14 cellular contexts compared by ENCODE assay signal in genomic region chr1:232901255-232901654, GRCh38. TPM values are rescaled to one million over a fixed set of nuclear protein-coding genes. Genes with fewer than 3 reads are reported as not detected.
DNase-seq lines count a peak whose midpoint lies in the region; ATAC-seq and TF ChIP-seq lines count a peak whose summit lies in the region.
"Had no signal": no experiment of that assay in that cellular context is flagged by ENCODE, and none has a peak within 500 bp of the region (broad histone marks: within the 10 kb centered on the region; RNA-seq: fewer than 3 reads in every experiment).

No MANE protein-coding gene starts in this region.

- POLR2A ChIA-PET in OCI-LY7 (lab: Charles Lee): no interaction called here

- no peak overlapping the region for H2AK5ac ChIP-seq in mesenchymal stem cell (ENCODE audit: low read length, severe bottlenecking)

- ATAC-seq in upper lobe of left lung (ENCODE audit: low FRiP score in 2 of 2) (no peak), GM19455 (IDR thresholded peaks at IDR 0.05; ENCODE audit: unreplicated experiment) (no peak), HG03159 (IDR thresholded peaks at IDR 0.05; ENCODE audit: unreplicated experiment) (no peak)
- ATAC-seq: activated CD4-positive, alpha-beta T cell treated with anti-CD3 and anti-CD28 coated beads for 36 hours; T-helper 17 cell had no signal

- no peak overlapping the region for H4K8ac ChIP-seq in mesenchymal stem cell (ENCODE audit: low read length)

- H2AFZ ChIP-seq in mammary epithelial cell (ENCODE audit: low read depth, low read length): peak overlapping the region; percentile 35
- H2AFZ ChIP-seq in OCI-LY7 (ENCODE audit: low read length): no peak overlapping the region
- no peak overlapping the region for H2AFZ ChIP-seq in mesenchymal stem cell (ENCODE audit: low read depth, low read length)

- H3K27ac ChIP-seq in mammary epithelial cell (ENCODE audit: insufficient read depth, low read depth, low read length) (no peak overlapping the region), breast epithelium (peak overlapping the region in 1 of 2 donors; percentile 19), OCI-LY7 (ENCODE audit: low read depth, low read length, poor library complexity, severe bottlenecking) (no peak overlapping the region), mesenchymal stem cell (ENCODE audit: low read length, poor library complexity, severe bottlenecking) (no peak overlapping the region), upper lobe of left lung (peak overlapping the region in 3 of 4 donors; percentile 16 to 50 (median 41))

- H4K91ac ChIP-seq in mesenchymal stem cell (ENCODE audit: low read length): no peak overlapping the region

- H3K79me1 ChIP-seq in mesenchymal stem cell (replicated peaks; ENCODE audit: low read length, poor library complexity, severe bottlenecking): no peaks in the 10 kb centered on the region

- no peak for TF ChIP-seq POLR2A in breast epithelium (IDR thresholded peaks at IDR 0.05)
- no peak for TF ChIP-seq POLR2A in upper lobe of left lung (IDR thresholded peaks at IDR 0.05)

- no peak overlapping the region for H3K18ac ChIP-seq in mesenchymal stem cell (ENCODE audit: low read depth in 1 of 2, low read length in 2 of 2)

- H3K36me3 ChIP-seq in mammary epithelial cell (ENCODE audit: insufficient read depth, low read length): no peaks in the 10 kb centered on the region
- no peaks in the 10 kb centered on the region for H3K36me3 ChIP-seq in breast epithelium
- no peaks in the 10 kb centered on the region for H3K36me3 ChIP-seq in OCI-LY7 (ENCODE audit: insufficient read depth, low read length)
- H3K36me3 ChIP-seq in mesenchymal stem cell (ENCODE audit: control insufficient read depth in 1 of 2, insufficient read depth in 2 of 2, low read depth in 1 of 2, low read length in 2 of 2): no peaks in the 10 kb centered on the region
- no peaks in the 10 kb centered on the region for H3K36me3 ChIP-seq in upper lobe of left lung

- WGBS in mammary epithelial cell (ENCODE audit: low coverage, missing lambda C conversion rate): 45% methylated on average over 4 of the region's 4 CpGs
- WGBS in mesenchymal stem cell: 43% methylated on average over 4 of the region's 4 CpGs
- WGBS in upper lobe of left lung, 2 donors: 49 to 72% methylated on average over 4 of the region's 4 CpGs

- H3K4me1 ChIP-seq in mammary epithelial cell (ENCODE audit: insufficient read depth, low read length) (peaks cover 16% of the 10 kb centered on the region), breast epithelium (peaks cover 0 to 3% of the 10 kb centered on the region in 2 donors), OCI-LY7 (ENCODE audit: insufficient read depth, low read length, poor library complexity, severe bottlenecking) (no peaks in the 10 kb centered on the region), mesenchymal stem cell (ENCODE audit: control insufficient read depth, insufficient read depth, low read depth, low read length) (peaks cover 8% of the 10 kb centered on the region), upper lobe of left lung (peaks cover 0 to 7% (median 5%) of the 10 kb centered on the region in 4 donors)

- H3K79me2 ChIP-seq in mammary epithelial cell (ENCODE audit: insufficient read depth, low read length) (no peaks in the 10 kb centered on the region), OCI-LY7 (ENCODE audit: insufficient read depth, low read depth, low read length) (no peaks in the 10 kb centered on the region)

- H3K4me3 ChIP-seq in mammary epithelial cell (replicated peaks in 1 of 3; ENCODE audit: insufficient read depth in 1 of 3, low read depth in 2 of 3, low read length in 3 of 3) (no peak overlapping the region), breast epithelium (peak overlapping the region in 1 of 3 donors; percentile 39), OCI-LY7 (ENCODE audit: low read depth, low read length, poor library complexity, severe bottlenecking) (no peak overlapping the region), mesenchymal stem cell (ENCODE audit: insufficient read depth in 1 of 2, low read depth in 1 of 2, low read length in 2 of 2) (no peak overlapping the region), upper lobe of left lung (no peak overlapping the region)

- H2BK12ac ChIP-seq in mesenchymal stem cell (ENCODE audit: low read length in 2 of 2): no peak overlapping the region

- no peak overlapping the region for H3K4me2 ChIP-seq in mammary epithelial cell (ENCODE audit: insufficient read depth, low read depth, low read length)
- H3K4me2 ChIP-seq in OCI-LY7 (ENCODE audit: low read length): no peak overlapping the region
- no peak overlapping the region for H3K4me2 ChIP-seq in mesenchymal stem cell (ENCODE audit: low read length, poor library complexity, severe bottlenecking)

- no peak overlapping the region for H2BK120ac ChIP-seq in mesenchymal stem cell (ENCODE audit: low read depth, low read length)

- no peak overlapping the region for H2BK5ac ChIP-seq in mesenchymal stem cell (ENCODE audit: low read depth, low read length, poor library complexity, severe bottlenecking)

- H3K9me2 ChIP-seq in OCI-LY7 (ENCODE audit: insufficient read depth, low read length): no peaks in the 10 kb centered on the region

- dilution Hi-C loops in mammary epithelial cell (cut with HindIII; ENCODE audit: low sequenced_read_pairs): no loop called here

- in situ Hi-C loops in mammary epithelial cell (cut with MboI; ENCODE audit: low sequenced_read_pairs in 2 of 2): no loop called here

- no peak overlapping the region for H3K23ac ChIP-seq in mesenchymal stem cell (ENCODE audit: low read length in 2 of 2)

- H2BK15ac ChIP-seq in mesenchymal stem cell (ENCODE audit: low read depth, poor library complexity, severe bottlenecking): no peak overlapping the region

- no peaks in the 10 kb centered on the region for H3K9me3 ChIP-seq in mammary epithelial cell (replicated peaks; ENCODE audit: insufficient read depth, low read length)
- H3K9me3 ChIP-seq in breast epithelium: no peaks in the 10 kb centered on the region
- H3K9me3 ChIP-seq in OCI-LY7 (ENCODE audit: low read length): no peaks in the 10 kb centered on the region
- H3K9me3 ChIP-seq in mesenchymal stem cell (ENCODE audit: control insufficient read depth, low read length): no peaks in the 10 kb centered on the region
- no peaks in the 10 kb centered on the region for H3K9me3 ChIP-seq in upper lobe of left lung

- CTCF ChIA-PET in mammary epithelial cell (lab: Charles Lee; ENCODE audit: low non-redundant PET) (no interaction called here), OCI-LY7 (lab: Charles Lee; ENCODE audit: unreplicated experiment) (no interaction called here)

- BruUV-seq in mammary epithelial cell (replicated peaks; lab: Mats Ljungman, UMichigan) (no TSS peak), OCI-LY7 (replicated peaks; lab: Mats Ljungman, UMichigan) (no TSS peak)

- H3K4ac ChIP-seq in mesenchymal stem cell (ENCODE audit: low read depth in 1 of 2, low read length in 2 of 2): no peak overlapping the region

- no peak overlapping the region for H3K9ac ChIP-seq in mammary epithelial cell (ENCODE audit: insufficient read depth, low read length)
- no peak overlapping the region for H3K9ac ChIP-seq in mesenchymal stem cell (ENCODE audit: low read length)

- H3K27me3 ChIP-seq in mammary epithelial cell (ENCODE audit: insufficient read depth, low read length) (no peaks in the 10 kb centered on the region), breast epithelium (no peaks in the 10 kb centered on the region), mesenchymal stem cell (ENCODE audit: control insufficient read depth in 1 of 2, insufficient read depth in 1 of 2, low read length in 2 of 2) (peaks cover 0 to 3% of the 10 kb centered on the region in 2 experiments), upper lobe of left lung (no peaks in the 10 kb centered on the region)

- TF ChIP-seq CTCF in mammary epithelial cell (conservative IDR thresholded peaks at IDR 0.05 in 1 of 2, IDR thresholded peaks at IDR 0.05 in 1 of 2; ENCODE audit: extremely low read depth in 1 of 2, insufficient read depth in 1 of 2, low read depth in 1 of 2, low read length in 2 of 2) (no peak), breast epithelium (IDR thresholded peaks at IDR 0.05) (no peak), OCI-LY7 (conservative IDR thresholded peaks at IDR 0.05; ENCODE audit: low read length) (no peak), upper lobe of left lung (IDR thresholded peaks at IDR 0.05) (no peak)

- TF ChIP-seq EP300 in upper lobe of left lung (IDR thresholded peaks at IDR 0.05): no peak

- intact Hi-C loops in mammary epithelial cell (cut with micrococcal nuclease): no loop called here
- intact Hi-C loops in breast epithelium (cut with DNase I; ENCODE audit: low total_unique reads): no loop called here
- intact Hi-C loops in OCI-LY7 (cut with micrococcal nuclease; ENCODE audit: unreplicated experiment): no loop called here

- no peak for DNase-seq in mammary epithelial cell
- DNase-seq in breast epithelium (ENCODE audit: low spot score in 2 of 2): no peak
- peak; percentile 3 for DNase-seq in OCI-LY7 (ENCODE audit: low spot score)
- DNase-seq in mesenchymal stem cell: peak; percentile 13
- DNase-seq in upper lobe of left lung: no peak
- DNase-seq in stimulated activated CD8-positive, alpha-beta memory T cell treated with anti-CD3 and anti-CD28 coated beads, Interleukin-4, amount 100 ng/mL, for 48 hours: no peak
- DNase-seq: activated CD4-positive, alpha-beta T cell treated with anti-CD3 and anti-CD28 coated beads for 36 hours; amniotic stem cell; Calu3; NCI-H1930; NCI-H510A treated with DMSO at 0.1 percent for 48 hours; T-helper 17 cell had no signal

- H4K20me1 ChIP-seq in mammary epithelial cell (ENCODE audit: insufficient read depth, low read length): no peaks in the 10 kb centered on the region
- H4K20me1 ChIP-seq in OCI-LY7 (ENCODE audit: insufficient read depth, low read length): no peaks in the 10 kb centered on the region

- H3K14ac ChIP-seq in mesenchymal stem cell (ENCODE audit: low read length in 2 of 2): no peak overlapping the region

RNA-seq across cellular contexts. Expression of gene NTPCR, which starts 49.2 kb away (rescaled TPM):
- total RNA-seq in mammary epithelial cell: 10 to 100 TPM; 15.3 to 47.0 TPM
- 23.3 TPM for polyA plus RNA-seq in mammary epithelial cell
- 7.8 TPM for polyA minus RNA-seq in mammary epithelial cell
- 10 to 100 TPM; 27.2 to 40.1 (median 28.8) TPM for total RNA-seq in breast epithelium
- 17.3 and 20.0 TPM in 2 replicates for total RNA-seq in OCI-LY7 (2014; rRNA removed; shearing (Covaris generic))
- 39.1 and 47.4 TPM in 2 replicates for total RNA-seq in OCI-LY7 (2022)
- polyA plus RNA-seq in mesenchymal stem cell (2013, experiment 1 of 2): 33.9 TPM
- 34.1 TPM for polyA plus RNA-seq in mesenchymal stem cell (2013, experiment 2 of 2)
- 10 to 100 TPM; 15.2 to 35.5 (median 21.2) TPM for total RNA-seq in upper lobe of left lung

Comparison
In these comparisons a context has a peak if more than half of its experiments do, and no peak if none do; other contexts are left out.
1. DNase-seq: peak in OCI-LY7 (single experiment) and mesenchymal stem cell (single experiment); none in mammary epithelial cell (single experiment), breast epithelium (0 of 2), upper lobe of left lung (0 of 2) and stimulated activated CD8-positive, alpha-beta memory T cell treated with anti-CD3 and anti-CD28 coated beads, Interleukin-4, amount 100 ng/mL, for 48 hours (single experiment).
2. H3K27ac ChIP-seq: peak in upper lobe of left lung (3 of 4); none in mammary epithelial cell (single experiment), OCI-LY7 (single experiment) and mesenchymal stem cell (single experiment).